Comparison of ENCODE assay signal across 1 cellular context in genomic region chr3:113741086-113741485, GRCh38.
A peak's percentile ranks its signal among the peaks of the same experiment; 100 is the strongest.
TF ChIP-seq lines count a peak whose summit lies in the region.

No MANE protein-coding gene starts in this region.

TF ChIP-seq in H1, 55 proteins besides CTCF, POLR2A, EP300 and RAD21:
- TF ChIP-seq SP4 (IDR thresholded peaks at IDR 0.05; ENCODE audit: low read length) (no peak), MAX (IDR thresholded peaks at IDR 0.05) (no peak), POLR2AphosphoS5 (IDR thresholded peaks at IDR 0.05; ENCODE audit: low read depth, low read length) (0 out of 2 replicates have a peak, but pooled peaks have one; percentile 21), GABPA (IDR thresholded peaks at IDR 0.05; ENCODE audit: borderline replicate concordance, insufficient read depth, low read length) (no peak), BCL11A (IDR thresholded peaks at IDR 0.05; ENCODE audit: low read depth in 2 of 2, low read length in 2 of 2) (no peak), BACH1 (IDR thresholded peaks at IDR 0.05; ENCODE audit: low read length) (no peak), CBX5 (IDR thresholded peaks at IDR 0.05; ENCODE audit: low read depth, low read length) (no peak)
TF ChIP-seq in H1: peak in this region for 1.
